In genomic region chr20:35901678-35902544, GRCh38 we compare ENCODE assay signal across 1 cellular context.
A peak's percentile ranks its signal among the peaks of the same experiment; 100 is the strongest.
TF ChIP-seq lines count a peak whose summit lies in the region.

No MANE protein-coding gene starts in this region.

TF ChIP-seq in HepG2, 621 proteins besides CTCF, POLR2A, EP300 and RAD21 (continued from another document):
- TF ChIP-seq RARA (CRISPR knock-in tag; IDR thresholded peaks at IDR 0.05) (no peak), MXD1 (CRISPR knock-in tag; IDR thresholded peaks at IDR 0.05) (no peak), CAMTA2 (CRISPR knock-in tag; IDR thresholded peaks at IDR 0.05; ENCODE audit: borderline replicate concordance) (no peak), ZNF737 (CRISPR knock-in tag; IDR thresholded peaks at IDR 0.05; ENCODE audit: borderline replicate concordance) (no peak), GMEB2 (CRISPR knock-in tag; IDR thresholded peaks at IDR 0.05; ENCODE audit: low read depth) (no peak), KDM1A (CRISPR knock-in tag; IDR thresholded peaks at IDR 0.05) (no peak), KAT2B (IDR thresholded peaks at IDR 0.05; ENCODE audit: borderline replicate concordance, low read depth, low read length) (no peak), NFE2L2 (IDR thresholded peaks at IDR 0.05; ENCODE audit: low read length) (peak; percentile 64; the same call in 1 of the 2 replicates), PRDM15 (CRISPR knock-in tag; IDR thresholded peaks at IDR 0.05) (no peak), PTBP1 (IDR thresholded peaks at IDR 0.05; ENCODE audit: low read depth, low read length, poor library complexity, severe bottlenecking) (no peak), ZNF20 (CRISPR knock-in tag; IDR thresholded peaks at IDR 0.05) (no peak), BRF2 (CRISPR knock-in tag; IDR thresholded peaks at IDR 0.05) (no peak), SP1 (IDR thresholded peaks at IDR 0.05) (no peak), SP1 (CRISPR knock-in tag; IDR thresholded peaks at IDR 0.05) (no peak), RBM22 (optimal IDR thresholded peaks at IDR 0.05; ENCODE audit: low read length) (peak; percentile 43), PBX3 (CRISPR knock-in tag; IDR thresholded peaks at IDR 0.05; ENCODE audit: borderline replicate concordance) (no peak), ZBED4 (CRISPR knock-in tag; IDR thresholded peaks at IDR 0.05; ENCODE audit: borderline replicate concordance) (no peak), MAFK (conservative IDR thresholded peaks at IDR 0.05 in 1 of 2, IDR thresholded peaks at IDR 0.05 in 1 of 2; ENCODE audit: low read length in 2 of 2) (0 out of 4 replicates have a peak, but pooled peaks of 1 of the 2 experiments have one; percentile 19), KDM2A (CRISPR knock-in tag; IDR thresholded peaks at IDR 0.05; ENCODE audit: borderline replicate concordance, low read depth) (no peak), HOXD1 (CRISPR knock-in tag; IDR thresholded peaks at IDR 0.05) (no peak), NFE2 (CRISPR knock-in tag; IDR thresholded peaks at IDR 0.05) (peak; percentile 75; the same call in 1 of the 2 replicates), POLR2AphosphoS5 (IDR thresholded peaks at IDR 0.05; ENCODE audit: low read depth, low read length) (no peak), SALL1 (CRISPR knock-in tag; IDR thresholded peaks at IDR 0.05) (no peak), JDP2 (CRISPR knock-in tag; IDR thresholded peaks at IDR 0.05; ENCODE audit: borderline replicate concordance) (no peak), ZNF761 (CRISPR knock-in tag; conservative IDR thresholded peaks at IDR 0.05) (no peak), ZSCAN5A (CRISPR knock-in tag; IDR thresholded peaks at IDR 0.05; ENCODE audit: borderline replicate concordance) (no peak), HMG20A (CRISPR knock-in tag; IDR thresholded peaks at IDR 0.05; ENCODE audit: borderline replicate concordance) (no peak), MAFF (IDR thresholded peaks at IDR 0.05; ENCODE audit: low read depth, low read length) (0 out of 2 replicates have a peak, but pooled peaks have one; percentile 30), MTA3 (CRISPR knock-in tag; IDR thresholded peaks at IDR 0.05) (no peak), TARDBP (CRISPR knock-in tag; IDR thresholded peaks at IDR 0.05) (no peak)
